Comparison of ENCODE assay signal across 1 cellular context in the genomic region with DNA sequence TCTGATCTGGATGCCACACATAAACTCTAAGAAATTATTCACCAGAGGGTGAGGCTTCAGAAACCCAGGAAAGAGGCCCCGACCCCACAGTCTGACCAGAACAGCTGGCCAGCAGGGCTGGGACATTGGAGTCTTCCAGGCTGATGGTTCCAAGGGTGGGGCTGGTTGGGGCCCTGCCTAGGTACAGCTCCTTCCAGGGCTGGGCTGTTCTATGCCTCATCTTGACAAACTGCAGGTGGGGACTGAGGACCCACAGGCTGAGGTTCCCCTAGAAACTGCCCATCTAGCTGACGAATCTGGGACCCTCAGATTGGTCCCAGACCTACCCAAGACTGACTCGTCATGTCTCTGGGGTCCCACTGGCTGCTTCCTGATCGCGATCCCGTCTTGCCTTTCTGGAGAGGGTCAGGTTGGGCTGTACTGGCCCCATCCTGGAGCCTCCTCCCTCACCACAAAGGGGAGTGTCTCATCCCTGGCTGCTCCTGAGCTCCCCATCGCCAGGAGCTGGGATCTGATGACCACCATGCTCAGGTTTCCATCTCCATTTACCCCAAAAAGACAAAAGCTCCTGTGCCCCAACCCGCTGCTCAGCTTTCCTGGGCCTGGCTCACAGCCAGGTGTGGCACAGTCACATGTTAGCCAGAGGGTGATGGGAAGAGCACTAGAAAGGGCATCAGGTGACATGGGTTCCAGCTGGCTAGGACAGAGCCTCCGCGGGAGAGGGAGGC.
TF ChIP-seq lines count a peak whose summit lies in the region.

No MANE protein-coding gene starts in this region.

TF ChIP-seq in HEK293, 187 proteins besides CTCF, POLR2A, EP300 and RAD21 (continued from another document):
- 0 out of 2 replicates have a peak, but pooled peaks have one; percentile 25 for TF ChIP-seq ZNF335 (tag by site-specific recombination; conservative IDR thresholded peaks at IDR 0.05)
- TF ChIP-seq, protein P1, sequence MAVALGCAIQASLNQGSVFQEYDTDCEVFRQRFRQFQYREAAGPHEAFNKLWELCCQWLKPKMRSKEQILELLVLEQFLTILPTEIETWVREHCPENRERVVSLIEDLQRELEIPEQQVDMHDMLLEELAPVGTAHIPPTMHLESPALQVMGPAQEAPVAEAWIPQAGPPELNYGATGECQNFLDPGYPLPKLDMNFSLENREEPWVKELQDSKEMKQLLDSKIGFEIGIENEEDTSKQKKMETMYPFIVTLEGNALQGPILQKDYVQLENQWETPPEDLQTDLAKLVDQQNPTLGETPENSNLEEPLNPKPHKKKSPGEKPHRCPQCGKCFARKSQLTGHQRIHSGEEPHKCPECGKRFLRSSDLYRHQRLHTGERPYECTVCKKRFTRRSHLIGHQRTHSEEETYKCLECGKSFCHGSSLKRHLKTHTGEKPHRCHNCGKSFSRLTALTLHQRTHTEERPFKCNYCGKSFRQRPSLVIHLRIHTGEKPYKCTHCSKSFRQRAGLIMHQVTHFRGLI (tag by site-specific recombination; IDR thresholded peaks at IDR 0.05), result peak; percentile 36; the same call in 1 of the 2 replicates
- no peak for TF ChIP-seq ZNF664 (tag by site-specific recombination; IDR thresholded peaks at IDR 0.05)
- no peak for TF ChIP-seq KLF10 (tag by site-specific recombination; IDR thresholded peaks at IDR 0.05)
- TF ChIP-seq ZFP41 (tag by site-specific recombination; IDR thresholded peaks at IDR 0.05; ENCODE audit: borderline replicate concordance), result no peak
- TF ChIP-seq ZNF654 (tag by site-specific recombination; IDR thresholded peaks at IDR 0.05; ENCODE audit: low read depth), result no peak
- TF ChIP-seq ZNF350 (tag by site-specific recombination; IDR thresholded peaks at IDR 0.05), result no peak
- no peak for TF ChIP-seq ZBTB48 (tag by site-specific recombination; IDR thresholded peaks at IDR 0.05)
- TF ChIP-seq ZNF549 (tag by site-specific recombination; IDR thresholded peaks at IDR 0.05), result no peak
TF ChIP-seq in HEK293: peak in this region for 2.
